Comparison of ENCODE assay signal across 37 cellular contexts in the genomic region with DNA sequence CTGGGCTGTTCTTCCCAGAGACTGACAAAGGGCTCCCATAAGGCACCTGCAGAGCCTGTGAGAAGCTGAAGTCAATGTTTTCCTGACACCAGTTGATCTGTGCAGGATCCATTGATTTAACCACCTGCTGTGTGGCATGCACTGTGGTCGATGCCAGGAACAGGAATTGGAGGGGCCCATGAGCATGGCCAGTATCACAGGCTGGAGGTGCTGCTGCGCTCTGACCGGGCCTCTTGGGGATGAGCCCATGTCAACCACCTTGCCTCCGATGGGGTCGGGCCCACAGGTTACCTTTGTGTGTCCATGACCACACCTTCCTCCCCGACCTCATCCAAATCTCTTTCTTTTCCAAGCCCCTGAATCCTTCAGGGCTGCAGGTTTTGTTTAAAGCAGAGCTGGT. TPM values are rescaled to one million over a fixed set of nuclear protein-coding genes. Genes with fewer than 3 reads are reported as not detected.
"Had no signal": no experiment of that assay in that cellular context is flagged by ENCODE, and none has a peak within 500 bp of the region (broad histone marks: within the 10 kb centered on the region; RNA-seq: fewer than 3 reads in every experiment).

No MANE protein-coding gene starts in this region.

- ATAC-seq: activated CD4-positive, alpha-beta T cell treated with anti-CD3 and anti-CD28 coated beads for 36 hours; activated CD8-positive, alpha-beta memory T cell treated with anti-CD3 and anti-CD28 coated beads, Interleukin-2, amount 10 ng/mL, durations not matched to agents 7 days and 5 days; activated CD8-positive, alpha-beta T cell treated with anti-CD3 and anti-CD28 coated beads, Interleukin-2, amount 10 ng/mL, durations not matched to agents 7 days and 5 days; activated naive CD8-positive, alpha-beta T cell treated with anti-CD3 and anti-CD28 coated beads, Interleukin-2, amount 50 U/mL, for 24 hours; body of pancreas; gastroesophageal sphincter; T-helper 17 cell had no signal

- FAIRE-seq: endometrium, endothelial cell of umbilical vein had no signal

- H3K27ac ChIP-seq: adrenal gland, body of pancreas, colonic mucosa, epithelial cell of prostate, esophagus squamous epithelium, gastroesophageal sphincter had no signal

- DNase-seq: activated CD4-positive, alpha-beta memory T cell treated with anti-CD3 and anti-CD28 coated beads for 36 hours; activated CD4-positive, alpha-beta T cell treated with anti-CD3 and anti-CD28 coated beads for 36 hours; activated CD4-positive, alpha-beta T cell treated with anti-CD3 and anti-CD28 coated beads, Interleukin-2, amount 10 ng/mL, durations not matched to agents 24 days and 14 days; activated CD4-positive, CD25-positive, alpha-beta regulatory T cell; activated CD4-positive, CD25-positive, alpha-beta regulatory T cell treated with anti-CD3 and anti-CD28 coated beads, Interleukin-2, amount 50 U/mL, for 72 hours; activated CD8-positive, alpha-beta memory T cell treated with anti-CD3 and anti-CD28 coated beads, Interleukin-2, amount 10 ng/mL, durations not matched to agents 7 days and 5 days; activated CD8-positive, alpha-beta memory T cell treated with anti-CD3 and anti-CD28 coated beads, Interleukin-2, amount 50 U/mL, for 4 hours; activated CD8-positive, alpha-beta T cell treated with anti-CD3 and anti-CD28 coated beads, Interleukin-2, amount 10 ng/mL, durations not matched to agents 7 days and 5 days; activated effector memory CD4-positive, alpha-beta T cell treated with anti-CD3 and anti-CD28 coated beads, Interleukin-2, amount 50 U/mL, for 16 hours; activated naive CD4-positive, alpha-beta T cell treated with anti-CD3 and anti-CD28 coated beads for 36 hours; activated naive CD8-positive, alpha-beta T cell treated with anti-CD3 and anti-CD28 coated beads for 36 hours; activated naive CD8-positive, alpha-beta T cell treated with anti-CD3 and anti-CD28 coated beads, Interleukin-2, amount 50 U/mL, for 24 hours; activated T-cell treated with anti-CD3 and anti-CD28 coated beads, Interleukin-2, amount 50 U/mL, for 1 hour; activated T-cell treated with anti-CD3 and anti-CD28 coated beads, Interleukin-2, amount 50 U/mL, for 48 hours; adrenal gland; amygdala; body of pancreas; caudate nucleus; colonic mucosa; effector CD8-positive, alpha-beta T cell; esophagus squamous epithelium; foreskin melanocyte; T-helper 1 cell; T-helper 17 cell had no signal

- H3K36me3 ChIP-seq: adrenal gland, colonic mucosa had no signal

- H3K4me3 ChIP-seq: adrenal gland, body of pancreas, colonic mucosa, esophagus squamous epithelium, gastroesophageal sphincter had no signal

- H3K9me3 ChIP-seq: adrenal gland, body of pancreas, colonic mucosa, esophagus squamous epithelium, gastroesophageal sphincter had no signal

- H3K4me1 ChIP-seq: adrenal gland, body of pancreas, colonic mucosa had no signal

RNA-seq across cellular contexts. Expression of a gene that starts 18.2 kb away (rescaled TPM):
- total RNA-seq: activated CD4-positive, alpha-beta memory T cell treated with anti-CD3 and anti-CD28 coated beads for 36 hours; activated CD4-positive, alpha-beta T cell treated with anti-CD3 and anti-CD28 coated beads for 36 hours; activated CD4-positive, alpha-beta T cell treated with anti-CD3 and anti-CD28 coated beads, Interleukin-2, amount 10 ng/mL, durations not matched to agents 24 days and 14 days; activated CD8-positive, alpha-beta memory T cell treated with anti-CD3 and anti-CD28 coated beads for 36 hours; activated CD8-positive, alpha-beta memory T cell treated with anti-CD3 and anti-CD28 coated beads, Interleukin-2, amount 10 ng/mL, durations not matched to agents 7 days and 5 days; activated CD8-positive, alpha-beta T cell treated with anti-CD3 and anti-CD28 coated beads, Interleukin-2, amount 10 ng/mL, durations not matched to agents 7 days and 5 days; activated naive CD4-positive, alpha-beta T cell treated with anti-CD3 and anti-CD28 coated beads for 36 hours; activated naive CD8-positive, alpha-beta T cell treated with anti-CD3 and anti-CD28 coated beads for 36 hours; activated T-helper 1 cell treated with anti-CD3 and anti-CD28 coated beads, Interleukin-12 subunit alpha, Interleukin-12 subunit beta, Interleukin-2, Interleukin-4 antibody, amounts not matched to agents 30 ng/mL and 10 ng/mL and 1 ng/mL, durations not matched to agents 14 hours and 24 hours and 36 hours; activated T-helper 2 cell treated with anti-CD3 and anti-CD28 coated beads, Interferon-gamma antibody, Interleukin-2, Interleukin-4, amounts not matched to agents 10 μg/mL and 5 μg/mL and 100 μg/mL, durations not matched to agents 14 hours and 24 hours and 36 hours; adrenal gland; aorta; body of pancreas; colonic mucosa; dermis microvascular lymphatic vessel endothelial cell; endothelial cell of umbilical vein; esophagus squamous epithelium; fibroblast of lung; fibroblast of villous mesenchyme; gastroesophageal sphincter; glomerular endothelial cell; T-helper 17 cell had no signal
- polyA plus RNA-seq: adrenal gland, aorta, endothelial cell of umbilical vein, esophagus, fibroblast of lung had no signal
